Comparison of ENCODE assay signal across 8 cellular contexts in the genomic region with DNA sequence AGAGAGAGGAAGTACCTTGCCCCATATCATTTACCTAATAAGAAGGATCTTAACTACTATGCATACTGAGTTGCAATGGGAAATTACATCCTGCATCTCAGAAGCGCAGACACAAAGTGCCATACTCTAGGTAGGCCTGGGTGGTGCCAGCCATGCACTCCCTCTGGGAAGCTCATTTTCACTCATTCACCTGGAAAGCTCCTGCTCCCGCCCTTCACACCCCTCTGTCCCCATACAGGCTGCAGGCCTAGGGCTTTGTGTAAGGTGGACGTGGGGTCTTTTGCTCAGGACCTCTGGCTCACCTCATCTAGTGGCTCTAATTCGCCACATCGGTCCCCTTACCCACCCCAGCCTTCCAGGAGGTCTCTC. TPM values are rescaled to one million over a fixed set of nuclear protein-coding genes. Genes with fewer than 3 reads are reported as not detected.
DNase-seq lines count a peak whose midpoint lies in the region; ATAC-seq, FAIRE-seq and TF ChIP-seq lines count a peak whose summit lies in the region.

No MANE protein-coding gene starts in this region.

- no peak for FAIRE-seq in GM12892 (lab: Jason Lieb, UNC)

- H3K27me3 ChIP-seq in right lobe of liver (no peaks in the 10 kb centered on the region), tibial nerve (no peaks in the 10 kb centered on the region)

- WGBS in right lobe of liver (ENCODE audit: insufficient coverage, low coverage, low lambda C conversion rate, missing lambda C conversion rate) = 9% methylated on average over 5 of the region's 5 CpGs
- WGBS in tibial nerve, 2 donors = 12 to 13% methylated on average over 5 of the region's 5 CpGs

- TF ChIP-seq POLR2A in right lobe of liver (IDR thresholded peaks at IDR 0.05) (no peak), tibial nerve (IDR thresholded peaks at IDR 0.05) (no peak), GM12892 (IDR thresholded peaks at IDR 0.05; ENCODE audit: low read depth, low read length) (no peak)

- DNase-seq in activated T-cell treated with anti-CD3 and anti-CD28 coated beads, Interleukin-2, amount 50 U/mL, for 72 hours = no peak
- DNase-seq in activated T-cell treated with anti-CD3 and anti-CD28 coated beads, Interleukin-2, amount 50 U/mL, for 1 hour = no peak
- no peak for DNase-seq in astrocyte of the spinal cord (ENCODE audit: low read depth, low spot score)
- no peak for DNase-seq in right lobe of liver
- no peak for DNase-seq in tibial nerve (ENCODE audit: low spot score in 2 of 2)
- DNase-seq in GM12892 (ENCODE audit: insufficient read length) = no peak
- DNase-seq in MV-4-11 (lab: John Stamatoyannopoulos, UW) = no peak
- no peak for DNase-seq in NCI-H187 (lab: John Stamatoyannopoulos, UW)

- TF ChIP-seq CTCF in astrocyte of the spinal cord (IDR thresholded peaks at IDR 0.05; ENCODE audit: low read depth, low read length) = no peak
- TF ChIP-seq CTCF in right lobe of liver (IDR thresholded peaks at IDR 0.05) = no peak
- no peak for TF ChIP-seq CTCF in tibial nerve (IDR thresholded peaks at IDR 0.05)

- peak overlapping the region; percentile 98 for H3K27ac Mint-ChIP-seq in activated T-cell treated with anti-CD3 and anti-CD28 coated beads, Interleukin-2, amount 50 U/mL, for 72 hours

- peaks cover 0 to 20% (median 0%) of the 10 kb centered on the region in 4 donors for H3K36me3 ChIP-seq in right lobe of liver
- peaks cover 0 to 39% (median 4%) of the 10 kb centered on the region in 3 donors for H3K36me3 ChIP-seq in tibial nerve

- peaks cover 64% of the 10 kb centered on the region for H3K4me1 Mint-ChIP-seq in activated T-cell treated with anti-CD3 and anti-CD28 coated beads, Interleukin-2, amount 50 U/mL, for 72 hours (ENCODE audit: low read depth)

- intact Hi-C loops in right lobe of liver (cut with DNase I) = no loop called here

- H3K9me3 ChIP-seq in right lobe of liver (no peaks in the 10 kb centered on the region), tibial nerve (no peaks in the 10 kb centered on the region)

- peak overlapping the region; percentile 97 to 99 for H3K4me3 Mint-ChIP-seq in activated T-cell treated with anti-CD3 and anti-CD28 coated beads, Interleukin-2, amount 50 U/mL, for 72 hours

- H3K27me3 Mint-ChIP-seq in activated T-cell treated with anti-CD3 and anti-CD28 coated beads, Interleukin-2, amount 50 U/mL, for 72 hours (ENCODE audit: low read depth) = no peaks in the 10 kb centered on the region

- H3K4me3 ChIP-seq in astrocyte of the spinal cord (ENCODE audit: low read depth, low read length) = peak overlapping the region; percentile 69
- peak overlapping the region; percentile 79 to 97 (median 84) for H3K4me3 ChIP-seq in right lobe of liver
- H3K4me3 ChIP-seq in tibial nerve = peak overlapping the region; percentile 69 to 85 (median 81)

- H3K27ac ChIP-seq in right lobe of liver (peak overlapping the region in 2 of 3 donors; percentile 90 to 94), tibial nerve (peak overlapping the region in 3 of 4 donors; percentile 92 to 97 (median 96))

- in situ Hi-C loops in astrocyte of the spinal cord (cut with HindIII; ENCODE audit: low sequenced_read_pairs) = no loop called here

- no peaks in the 10 kb centered on the region for H3K9me3 Mint-ChIP-seq in activated T-cell treated with anti-CD3 and anti-CD28 coated beads, Interleukin-2, amount 50 U/mL, for 72 hours

- peaks cover 5 to 27% of the 10 kb centered on the region in 2 donors for H3K36me3 Mint-ChIP-seq in activated T-cell treated with anti-CD3 and anti-CD28 coated beads, Interleukin-2, amount 50 U/mL, for 72 hours (ENCODE audit: insufficient read depth in 2 of 2)

- no peak for ATAC-seq in activated T-cell treated with anti-CD3 and anti-CD28 coated beads, Interleukin-2, amount 50 U/mL, for 72 hours (replicated peaks in 1 of 2)
- peak in 1 of 4 donors; percentile 1 for ATAC-seq in right lobe of liver

- peaks cover 0 to 6% (median 3%) of the 10 kb centered on the region in 4 donors for H3K4me1 ChIP-seq in right lobe of liver
- H3K4me1 ChIP-seq in tibial nerve = peaks cover 0 to 37% (median 9%) of the 10 kb centered on the region in 4 donors

- no peak for TF ChIP-seq EP300 in tibial nerve (IDR thresholded peaks at IDR 0.05)

RNA-seq across cellular contexts. Expression of a gene that starts 0.8 kb away (rescaled TPM):
- 10 to 100 TPM; 71.7 to 74.5 TPM for total RNA-seq in activated T-cell treated with anti-CD3 and anti-CD28 coated beads, Interleukin-2, amount 50 U/mL, for 72 hours
- total RNA-seq in right lobe of liver (10 to 100 TPM; 44.9 to 63.6 (median 55.1) TPM), tibial nerve (10 to 100 TPM; 23.3 to 77.7 (median 36.4) TPM)
- polyA plus RNA-seq in GM12892 (2012; ENCODE audit: missing spikeins) = 107 TPM

RNA-seq across cellular contexts. Expression of a gene that starts 13.1 kb away (rescaled TPM):
- total RNA-seq in activated T-cell treated with anti-CD3 and anti-CD28 coated beads, Interleukin-2, amount 50 U/mL, for 72 hours = 1 to 10 TPM; 1.4 to 2.1 TPM
- total RNA-seq in right lobe of liver (1 to 10 TPM in 5 of 6 experiments, under 1 TPM in 1; 0.40 to 4.9 (median 1.7) TPM), tibial nerve (10 to 100 TPM in 3 of 4 donors, 1 to 10 TPM in 1; 7.2 to 32.4 (median 17.6) TPM)
- 4.3 TPM for polyA plus RNA-seq in GM12892 (2012; ENCODE audit: missing spikeins)

RNA-seq across cellular contexts. Expression of a gene that starts 19.3 kb away (rescaled TPM):
- total RNA-seq in activated T-cell treated with anti-CD3 and anti-CD28 coated beads, Interleukin-2, amount 50 U/mL, for 72 hours = under 1 TPM; 0.30 to 0.79 TPM
- total RNA-seq in right lobe of liver (10 to 100 TPM in 3 of 6 experiments, 1 to 10 TPM in 3; 4.1 to 14.0 (median 9.5) TPM), tibial nerve (10 to 100 TPM; 12.5 to 27.8 (median 19.8) TPM)
- polyA plus RNA-seq in GM12892 (2012; ENCODE audit: missing spikeins) = 0.51 TPM
